Comparison of ENCODE assay signal across 20 cellular contexts in genomic region chr2:47218899-47219525, GRCh38.
"Had no signal": no experiment of that assay in that cellular context is flagged by ENCODE, and none has a peak within 500 bp of the region (broad histone marks: within the 10 kb centered on the region; RNA-seq: fewer than 3 reads in every experiment).

No MANE protein-coding gene starts in this region.

- H3K27ac ChIP-seq: dorsolateral prefrontal cortex, parathyroid adenoma, vagina had no signal

- H2AFZ ChIP-seq: parathyroid adenoma had no signal

- H3K9me3 ChIP-seq: breast epithelium, vagina had no signal

- H3K36me3 ChIP-seq: breast epithelium, vagina had no signal

- H3K79me2 ChIP-seq: parathyroid adenoma had no signal

- ATAC-seq: effector memory CD8-positive, alpha-beta T cell; esophagus mucosa; sciatic nerve; stimulated activated naive B cell treated with anti-CD40 and anti-IgM and Interleukin-4, amounts not matched to agents 10 μg/mL and 1 μg/mL and 100 μg/mL, for 72 hours had no signal

- H3K27me3 ChIP-seq: breast epithelium, dorsolateral prefrontal cortex, vagina had no signal

- H3K4me1 ChIP-seq: breast epithelium, parathyroid adenoma had no signal

- DNase-seq: activated CD4-positive, alpha-beta memory T cell treated with anti-CD3 and anti-CD28 coated beads for 36 hours; activated CD4-positive, alpha-beta T cell treated with anti-CD3 and anti-CD28 coated beads for 4 hours; activated CD4-positive, CD25-positive, alpha-beta regulatory T cell; activated naive CD4-positive, alpha-beta T cell treated with Interleukin-2 at 50 U/mL for 16 hours; activated naive CD8-positive, alpha-beta T cell treated with anti-CD3 and anti-CD28 coated beads for 36 hours; activated T-cell treated with anti-CD3 and anti-CD28 coated beads, Interleukin-2, amount 50 U/mL, for 48 hours; dorsolateral prefrontal cortex; effector memory CD8-positive, alpha-beta T cell; nucleus accumbens; stimulated activated CD4-positive, alpha-beta T cell treated with anti-CD3 and anti-CD28 coated beads, Interleukin-2, amount 100 ng/mL, for 48 hours; stimulated activated CD8-positive, alpha-beta memory T cell treated with anti-CD3 and anti-CD28 coated beads, Interleukin-4, amount 100 ng/mL, for 48 hours; stimulated activated naive B cell treated with anti-CD40 and anti-IgM and Interleukin-4, amounts not matched to agents 10 μg/mL and 1 μg/mL and 100 μg/mL, for 72 hours; T1000; trophoblast cell had no signal

- H3K4me3 ChIP-seq: breast epithelium, dorsolateral prefrontal cortex, lung, vagina had no signal
